12 cellular contexts compared by ENCODE assay signal in genomic region chr17:57881143-57881542, GRCh38. TPM values are rescaled to one million over a fixed set of nuclear protein-coding genes. Genes with fewer than 3 reads are reported as not detected.
DNase-seq lines count a peak whose midpoint lies in the region; TF ChIP-seq lines count a peak whose summit lies in the region.
"Had no signal": no experiment of that assay in that cellular context is flagged by ENCODE, and none has a peak within 500 bp of the region (broad histone marks: within the 10 kb centered on the region; RNA-seq: fewer than 3 reads in every experiment).

No MANE protein-coding gene starts in this region.

- H3K9me3 ChIP-seq in SK-N-MC (ENCODE audit: low read depth, low read length) (no peaks in the 10 kb centered on the region), vagina (no peaks in the 10 kb centered on the region), PC-9 (ENCODE audit: insufficient read depth, low read depth) (no peaks in the 10 kb centered on the region)
- H3K9me3 ChIP-seq: MG63, right lobe of liver had no signal

- peak overlapping the region; percentile 61 to 67 (median 63) for H3K4me3 Mint-ChIP-seq in nephron
- H3K4me3 Mint-ChIP-seq: activated naive CD8-positive, alpha-beta T cell treated with anti-CD3 and anti-CD28 coated beads, Interleukin-2, amount 10 ng/mL, durations not matched to agents 7 days and 5 days; stimulated activated memory B cell treated with anti-CD40 and anti-IgM and Interleukin-4, amounts not matched to agents 10 μg/mL and 1 μg/mL and 100 μg/mL, for 72 hours had no signal

- H3F3A ChIP-seq in PC-9 (ENCODE audit: insufficient read depth, low read depth): peaks cover 16% of the 10 kb centered on the region

- H3K27me3 ChIP-seq in vagina (no peaks in the 10 kb centered on the region), PC-9 (ENCODE audit: insufficient read depth, low read depth) (no peaks in the 10 kb centered on the region)
- H3K27me3 ChIP-seq: MG63, right lobe of liver had no signal

- no peaks in the 10 kb centered on the region for H3K9me2 ChIP-seq in PC-9 (ENCODE audit: insufficient read depth)

- H3K4me2 ChIP-seq in PC-9: no peak overlapping the region

- CTCF ChIA-PET in PC-9 (lab: Charles Lee): no interaction called here

- no TSS peak for BruUV-seq in PC-9 (replicated peaks; lab: Mats Ljungman, UMichigan)

- intact Hi-C loops in vagina (cut with DNase I) (no loop called here), PC-9 (cut with micrococcal nuclease; ENCODE audit: unreplicated experiment) (no loop called here)

- no peak for DNase-seq in SK-N-MC (ENCODE audit: low read depth, low spot score)
- DNase-seq in fibroblast of gingiva (ENCODE audit: low read depth): peak; percentile 88
- DNase-seq in vagina (ENCODE audit: extremely low spot score in 2 of 2): no peak
- no peak for DNase-seq in UCSD-AML1 (lab: John Stamatoyannopoulos, UW; ENCODE audit: unreplicated experiment)
- no peak for DNase-seq in PC-9
- no peak for DNase-seq in NK-92 (lab: John Stamatoyannopoulos, UW; ENCODE audit: unreplicated experiment)
- DNase-seq: activated CD4-positive, CD25-positive, alpha-beta regulatory T cell; activated naive CD8-positive, alpha-beta T cell treated with anti-CD3 and anti-CD28 coated beads, Interleukin-2, amount 10 ng/mL, durations not matched to agents 7 days and 5 days; MG63 had no signal

- H3K27ac ChIP-seq in SK-N-MC: peak overlapping the region; percentile 90
- peak overlapping the region; percentile 76 for H3K27ac ChIP-seq in vagina
- H3K27ac ChIP-seq in PC-9: no peak overlapping the region
- H3K27ac ChIP-seq: right lobe of liver had no signal

- peaks cover 73% of the 10 kb centered on the region for H3K4me1 Mint-ChIP-seq in nephron
- H3K4me1 Mint-ChIP-seq: stimulated activated memory B cell treated with anti-CD40 and anti-IgM and Interleukin-4, amounts not matched to agents 10 μg/mL and 1 μg/mL and 100 μg/mL, for 72 hours had no signal

- peak overlapping the region; percentile 22 for H3K9ac ChIP-seq in SK-N-MC (ENCODE audit: insufficient read length)

- H3K36me3 ChIP-seq in SK-N-MC (ENCODE audit: insufficient read depth, low read length): peaks cover 32% of the 10 kb centered on the region
- H3K36me3 ChIP-seq in vagina: peaks cover 0 to 11% of the 10 kb centered on the region in 2 donors
- no peaks in the 10 kb centered on the region; the same call in 1 of the 2 replicates for H3K36me3 ChIP-seq in PC-9 (ENCODE audit: low read depth)
- H3K36me3 ChIP-seq: right lobe of liver had no signal

- H3K4me1 ChIP-seq in vagina (peaks cover 56% of the 10 kb centered on the region), PC-9 (replicated peaks; ENCODE audit: insufficient read depth) (peaks cover 39% of the 10 kb centered on the region)
- H3K4me1 ChIP-seq: right lobe of liver had no signal

- no peak for TF ChIP-seq CTCF in nephron (IDR thresholded peaks at IDR 0.05; ENCODE audit: unreplicated experiment in 3 of 3)
- no peak for TF ChIP-seq CTCF in vagina (IDR thresholded peaks at IDR 0.05)
- TF ChIP-seq CTCF in PC-9 (conservative IDR thresholded peaks at IDR 0.05): no peak

- H3K27me3 Mint-ChIP-seq in nephron (ENCODE audit: low read depth): no peaks in the 10 kb centered on the region

- peak overlapping the region; percentile 87 to 99 (median 94) for H3K27ac Mint-ChIP-seq in nephron
- H3K27ac Mint-ChIP-seq: activated naive CD8-positive, alpha-beta T cell treated with anti-CD3 and anti-CD28 coated beads, Interleukin-2, amount 10 ng/mL, durations not matched to agents 7 days and 5 days; stimulated activated memory B cell treated with anti-CD40 and anti-IgM and Interleukin-4, amounts not matched to agents 10 μg/mL and 1 μg/mL and 100 μg/mL, for 72 hours had no signal

- H3K79me2 ChIP-seq in PC-9 (ENCODE audit: low read depth): no peaks in the 10 kb centered on the region

- H3K4me3 ChIP-seq in SK-N-MC (peak overlapping the region; percentile 42), vagina (peak overlapping the region in 1 of 2 donors; percentile 9), PC-9 (no peak overlapping the region)
- H3K4me3 ChIP-seq: MG63, right lobe of liver had no signal

- no peak for TF ChIP-seq POLR2A in vagina (IDR thresholded peaks at IDR 0.05)

- POLR2A ChIA-PET in PC-9 (lab: Charles Lee; ENCODE audit: unreplicated experiment): no interaction called here

- no peaks in the 10 kb centered on the region for H3K9me3 Mint-ChIP-seq in nephron
- H3K9me3 Mint-ChIP-seq: activated naive CD8-positive, alpha-beta T cell treated with anti-CD3 and anti-CD28 coated beads, Interleukin-2, amount 10 ng/mL, durations not matched to agents 7 days and 5 days; stimulated activated memory B cell treated with anti-CD40 and anti-IgM and Interleukin-4, amounts not matched to agents 10 μg/mL and 1 μg/mL and 100 μg/mL, for 72 hours had no signal

- H4K20me1 ChIP-seq in PC-9 (ENCODE audit: insufficient read depth): no peaks in the 10 kb centered on the region

- peaks cover 33% of the 10 kb centered on the region for H3K36me3 Mint-ChIP-seq in nephron (ENCODE audit: low read depth)
- H3K36me3 Mint-ChIP-seq: activated naive CD8-positive, alpha-beta T cell treated with anti-CD3 and anti-CD28 coated beads, Interleukin-2, amount 10 ng/mL, durations not matched to agents 7 days and 5 days; stimulated activated memory B cell treated with anti-CD40 and anti-IgM and Interleukin-4, amounts not matched to agents 10 μg/mL and 1 μg/mL and 100 μg/mL, for 72 hours had no signal

- H2AFZ ChIP-seq in PC-9: no peak overlapping the region

RNA-seq across cellular contexts. Expression of gene MRPS23, which starts 31.3 kb away (rescaled TPM):
- total RNA-seq in vagina (6.9 TPM), PC-9 (2021) (49.7 and 50.3 TPM in 2 replicates)
